ENCODE assay signal across 27 cellular contexts in genomic region chr18:63465059-63465458, GRCh38. TPM values are rescaled to one million over a fixed set of nuclear protein-coding genes. Genes with fewer than 3 reads are reported as not detected.
"Had no signal": no experiment of that assay in that cellular context is flagged by ENCODE, and none has a peak within 500 bp of the region (broad histone marks: within the 10 kb centered on the region; RNA-seq: fewer than 3 reads in every experiment).

No MANE protein-coding gene starts in this region.

- H3K36me3 Mint-ChIP-seq: natural killer cell treated with Interleukin-12 subunit alpha and Interleukin-12 subunit beta and Interleukin-15 and Interleukin-18, amount 100 ng/mL, for 72 hours; neural progenitor cell; stimulated activated memory B cell treated with anti-CD40 and anti-IgM and Interleukin-4, amounts not matched to agents 10 μg/mL and 1 μg/mL and 100 μg/mL, for 72 hours had no signal

- FAIRE-seq: endothelial cell of umbilical vein, frontal cortex, small intestine had no signal

- H3K9me3 Mint-ChIP-seq: endodermal cell; natural killer cell treated with Interleukin-12 subunit alpha and Interleukin-12 subunit beta and Interleukin-15 and Interleukin-18, amount 100 ng/mL, for 72 hours; neural progenitor cell; stimulated activated memory B cell treated with anti-CD40 and anti-IgM and Interleukin-4, amounts not matched to agents 10 μg/mL and 1 μg/mL and 100 μg/mL, for 72 hours had no signal

- H3K4me3 Mint-ChIP-seq: endodermal cell; natural killer cell treated with Interleukin-12 subunit alpha and Interleukin-12 subunit beta and Interleukin-15 and Interleukin-18, amount 100 ng/mL, for 72 hours; neural progenitor cell; stimulated activated memory B cell treated with anti-CD40 and anti-IgM and Interleukin-4, amounts not matched to agents 10 μg/mL and 1 μg/mL and 100 μg/mL, for 72 hours had no signal

- ATAC-seq: heart left ventricle; left colon; left ventricle myocardium superior; right cardiac atrium; stimulated activated memory B cell treated with anti-CD40 and anti-IgM and Interleukin-4, amounts not matched to agents 10 μg/mL and 1 μg/mL and 100 μg/mL, for 72 hours had no signal

- DNase-seq: effector CD4-positive, alpha-beta T cell; endodermal cell; erythroblast; heart left ventricle; hippocampal formation; left colon; left ventricle myocardium superior; mesenchymal stem cell; midbrain; nucleus accumbens; ovary; right cardiac atrium; small intestine; stimulated activated CD4-positive, alpha-beta T cell treated with anti-CD3 and anti-CD28 coated beads, Interleukin-12 subunit alpha, Interleukin-12 subunit beta, amount 100 ng/mL, for 4 hours; stimulated activated CD4-positive, alpha-beta T cell treated with anti-CD3 and anti-CD28 coated beads, Interleukin-4, amount 100 ng/mL, for 1 hour; stimulated activated CD8-positive, alpha-beta memory T cell treated with anti-CD3 and anti-CD28 coated beads, Interleukin-4, amount 100 ng/mL, for 48 hours; stomach; substantia nigra; transverse colon had no signal

- H3K27ac Mint-ChIP-seq: endodermal cell; natural killer cell treated with Interleukin-12 subunit alpha and Interleukin-12 subunit beta and Interleukin-15 and Interleukin-18, amount 100 ng/mL, for 72 hours; neural progenitor cell; stimulated activated memory B cell treated with anti-CD40 and anti-IgM and Interleukin-4, amounts not matched to agents 10 μg/mL and 1 μg/mL and 100 μg/mL, for 72 hours had no signal

- H3K4me1 Mint-ChIP-seq: neural progenitor cell; stimulated activated memory B cell treated with anti-CD40 and anti-IgM and Interleukin-4, amounts not matched to agents 10 μg/mL and 1 μg/mL and 100 μg/mL, for 72 hours had no signal

RNA-seq across cellular contexts. Expression of gene SERPINB5, which starts 11.7 kb away (rescaled TPM):
- total RNA-seq: dermis microvascular lymphatic vessel endothelial cell; endothelial cell of umbilical vein; glomerular endothelial cell; heart left ventricle; left ventricle myocardium superior; natural killer cell treated with Interleukin-12 subunit alpha and Interleukin-12 subunit beta and Interleukin-15 and Interleukin-18, amount 100 ng/mL, for 72 hours; posterior vena cava; right cardiac atrium had no signal
